Comparison of ENCODE assay signal across 15 cellular contexts in genomic region chr16:30764086-30764485, GRCh38. TPM values are rescaled to one million over a fixed set of nuclear protein-coding genes. Genes with fewer than 3 reads are reported as not detected.
DNase-seq lines count a peak whose midpoint lies in the region; ATAC-seq, FAIRE-seq and TF ChIP-seq lines count a peak whose summit lies in the region.
"Had no signal": no experiment of that assay in that cellular context is flagged by ENCODE, and none has a peak within 500 bp of the region (broad histone marks: within the 10 kb centered on the region; RNA-seq: fewer than 3 reads in every experiment).

No MANE protein-coding gene starts in this region.

- no peak overlapping the region for H3K27ac Mint-ChIP-seq in activated CD4-positive, alpha-beta T cell treated with anti-CD3 and anti-CD28 coated beads, Interleukin-2, amount 10 ng/mL, durations not matched to agents 7 days and 5 days

- no peak overlapping the region for H3K4me3 ChIP-seq in Karpas-422 (ENCODE audit: low read length)
- no peak overlapping the region for H3K4me3 ChIP-seq in K562
- H3K4me3 ChIP-seq in neural cell (ENCODE audit: low read length), result peak overlapping the region; percentile 91
- H3K4me3 ChIP-seq: SJCRH30 had no signal

- H3K79me2 ChIP-seq in Karpas-422 (ENCODE audit: low read length) (peaks cover 24% of the 10 kb centered on the region), K562 (ENCODE audit: control insufficient read depth, insufficient read depth, low read length) (peaks cover 42% of the 10 kb centered on the region), neural cell (replicated peaks; ENCODE audit: insufficient read depth, low read length) (peaks cover 26% of the 10 kb centered on the region)

- H2AFZ ChIP-seq in Karpas-422 (ENCODE audit: low read length) (no peak overlapping the region), K562 (ENCODE audit: low read depth, low read length) (no peak overlapping the region), neural cell (ENCODE audit: low read depth, low read length) (no peak overlapping the region)

- no peaks in the 10 kb centered on the region for H3K9me3 Mint-ChIP-seq in activated CD4-positive, alpha-beta T cell treated with anti-CD3 and anti-CD28 coated beads, Interleukin-2, amount 10 ng/mL, durations not matched to agents 7 days and 5 days

- H3K27me3 Mint-ChIP-seq in activated CD4-positive, alpha-beta T cell treated with anti-CD3 and anti-CD28 coated beads, Interleukin-2, amount 10 ng/mL, durations not matched to agents 7 days and 5 days, result no peaks in the 10 kb centered on the region

- CTCF ChIA-PET in activated CD4-positive, alpha-beta T cell treated with anti-CD3 and anti-CD28 coated beads, Interleukin-2, amount 10 ng/mL, durations not matched to agents 7 days and 5 days (lab: Charles Lee), result interaction anchor here (1.3 kb wide), 1 partner anchor 39 kb away, joined by 3 read pairs; no protein-coding TSS in a partner anchor
- CTCF ChIA-PET in K562 (lab: Yijun Ruan, JAX; ENCODE audit: low intra/inter-chr PET ratio), result no interaction called here

- no peaks in the 10 kb centered on the region for H3K9me3 ChIP-seq in Karpas-422 (ENCODE audit: low read length)
- H3K9me3 ChIP-seq in K562 (replicated peaks; ENCODE audit: control insufficient read depth, insufficient read depth, low read depth, low read length), result no peaks in the 10 kb centered on the region
- H3K9me3 ChIP-seq in neural cell (ENCODE audit: low read length), result no peaks in the 10 kb centered on the region
- H3K9me3 ChIP-seq: SJCRH30 had no signal

- no peaks in the 10 kb centered on the region for H3K9me1 ChIP-seq in K562 (ENCODE audit: control insufficient read depth, insufficient read depth, low read length)

- TF ChIP-seq CTCF in K562 (IDR thresholded peaks at IDR 0.05 in 2 of 3, conservative IDR thresholded peaks at IDR 0.05 in 1 of 3; ENCODE audit: insufficient read depth in 2 of 3, low read depth in 1 of 3, low read length in 3 of 3) (no peak), neural cell (IDR thresholded peaks at IDR 0.05; ENCODE audit: poor library complexity, severe bottlenecking) (no peak)

- TF ChIP-seq RAD21 in K562 (CRISPR knock-in tag; conservative IDR thresholded peaks at IDR 0.05 in 1 of 2, IDR thresholded peaks at IDR 0.05 in 1 of 2), result no peak
- no peak for TF ChIP-seq RAD21 in neural cell (conservative IDR thresholded peaks at IDR 0.05)

- TF ChIP-seq POLR2A in K562 (conservative IDR thresholded peaks at IDR 0.05), result no peak

- peaks cover 23% of the 10 kb centered on the region; the same call in 1 of the 2 replicates for H3K36me3 ChIP-seq in Karpas-422 (ENCODE audit: insufficient read depth, low read length)
- H3K36me3 ChIP-seq in K562 (ENCODE audit: control insufficient read depth, insufficient read depth, low read length), result peaks cover 78% of the 10 kb centered on the region
- H3K36me3 ChIP-seq in neural cell (ENCODE audit: insufficient read depth, low read length), result no peaks in the 10 kb centered on the region

- no peaks in the 10 kb centered on the region for H3K9me2 ChIP-seq in Karpas-422 (replicated peaks; ENCODE audit: insufficient read depth, low read length)
- H3K9me2 ChIP-seq in neural cell (ENCODE audit: insufficient read depth, low read length), result no peaks in the 10 kb centered on the region

- H3K27me3 ChIP-seq in Karpas-422 (ENCODE audit: low read length) (no peaks in the 10 kb centered on the region), K562 (ENCODE audit: control insufficient read depth in 2 of 2, insufficient read depth in 2 of 2, low read length in 2 of 2) (no peaks in the 10 kb centered on the region), neural cell (ENCODE audit: insufficient read depth, low read depth, low read length) (no peaks in the 10 kb centered on the region)
- H3K27me3 ChIP-seq: SJCRH30 had no signal

- in situ Hi-C loops in K562 (cut with MboI), result no loop called here

- POLR2A ChIA-PET in activated CD4-positive, alpha-beta T cell treated with anti-CD3 and anti-CD28 coated beads, Interleukin-2, amount 10 ng/mL, durations not matched to agents 7 days and 5 days (lab: Charles Lee), result no interaction called here
- POLR2A ChIA-PET in K562 (lab: Yijun Ruan, JAX), result interaction anchor here (0.5 to 2.2 kb wide), 4 partner anchors 10 to 16 kb away, joined by 3 to 13 read pairs (median 6); partner anchors contain the start of gene PHKG2

- no peaks in the 10 kb centered on the region for H3F3A ChIP-seq in neural cell (ENCODE audit: insufficient read depth, low read length, poor library complexity, severe bottlenecking)

- peak overlapping the region; percentile 45 for H3K4me3 Mint-ChIP-seq in activated CD4-positive, alpha-beta T cell treated with anti-CD3 and anti-CD28 coated beads, Interleukin-2, amount 10 ng/mL, durations not matched to agents 7 days and 5 days

- H3K4me2 ChIP-seq in Karpas-422 (ENCODE audit: low read depth, low read length, poor library complexity, severe bottlenecking) (no peak overlapping the region), K562 (ENCODE audit: insufficient read depth, low read length) (0 out of 2 replicates have a peak overlapping the region, but pooled peaks have one; percentile 94), neural cell (ENCODE audit: low read length) (peak overlapping the region; percentile 36)

- H3K27ac ChIP-seq in Karpas-422 (ENCODE audit: low read length) (no peak overlapping the region), K562 (ENCODE audit: extremely low read depth, low read depth, low read length) (no peak overlapping the region; the same call in 2 of the 3 replicates), neural cell (ENCODE audit: low read length) (no peak overlapping the region)
- H3K27ac ChIP-seq: SJCRH30, skin epidermis, WERI-Rb-1 had no signal

- ATAC-seq in K562 (no peak), HG03095 (IDR thresholded peaks at IDR 0.05; ENCODE audit: unreplicated experiment) (no peak)

- no TSS peak for BruUV-seq in K562 (replicated peaks; lab: Mats Ljungman, UMichigan)

- intact Hi-C loops in K562 (cut with micrococcal nuclease), result loop anchor here (5.0 kb wide), 1 partner anchor 48 kb away; no protein-coding TSS in a partner anchor

- 88% methylated on average over 11 of the region's 11 CpGs for WGBS in K562 (ENCODE audit: insufficient coverage, low coverage, missing lambda C conversion rate)

- TF ChIP-seq EP300 in K562 (IDR thresholded peaks at IDR 0.05; ENCODE audit: low read length) (no peak), neural cell (conservative IDR thresholded peaks at IDR 0.05; ENCODE audit: poor library complexity, severe bottlenecking) (no peak)

- H3K4me1 ChIP-seq in Karpas-422 (ENCODE audit: low read length) (peaks cover 33% of the 10 kb centered on the region), K562 (replicated peaks in 1 of 2; ENCODE audit: control insufficient read depth in 2 of 2, insufficient read depth in 2 of 2, low read length in 2 of 2) (peaks cover 19 to 49% of the 10 kb centered on the region in 2 experiments; a peak in 4 of 5 replicates)

- no peak for DNase-seq in activated CD4-positive, alpha-beta T cell treated with anti-CD3 and anti-CD28 coated beads, Interleukin-2, amount 10 ng/mL, durations not matched to agents 7 days and 5 days
- DNase-seq in activated CD4-positive, alpha-beta T cell treated with anti-CD3 and anti-CD28 coated beads for 48 hours, result no peak
- DNase-seq in Karpas-422 (no peak), K562 (ENCODE audit: extremely low read depth in 1 of 4, low spot score in 3 of 4) (no peak), NCI-H526 treated with DMSO at 0.1 percent for 48 hours (lab: John Stamatoyannopoulos, UW) (no peak), SW480 (ENCODE audit: low spot score) (no peak)
- DNase-seq: ACHN, Calu3, NCI-H1048, occipital lobe, SJCRH30, WERI-Rb-1 had no signal

- H3K4me1 Mint-ChIP-seq in activated CD4-positive, alpha-beta T cell treated with anti-CD3 and anti-CD28 coated beads, Interleukin-2, amount 10 ng/mL, durations not matched to agents 7 days and 5 days, result peaks cover 32% of the 10 kb centered on the region

- H3K9ac ChIP-seq in Karpas-422 (ENCODE audit: low read length) (0 out of 2 replicates have a peak overlapping the region, but pooled peaks have one; percentile 1), K562 (ENCODE audit: insufficient read depth in 1 of 2, low read depth in 2 of 2, low read length in 2 of 2) (peak overlapping the region; percentile 66 to 96; a peak in 2 of 4 replicates), neural cell (ENCODE audit: low read length) (no peak overlapping the region)

- H4K20me1 ChIP-seq in Karpas-422 (ENCODE audit: insufficient read depth, low read depth, low read length) (no peaks in the 10 kb centered on the region), K562 (replicated peaks; ENCODE audit: control insufficient read depth, insufficient read depth, low read length) (no peaks in the 10 kb centered on the region), neural cell (ENCODE audit: insufficient read depth) (no peaks in the 10 kb centered on the region)

- H3K36me3 Mint-ChIP-seq in activated CD4-positive, alpha-beta T cell treated with anti-CD3 and anti-CD28 coated beads, Interleukin-2, amount 10 ng/mL, durations not matched to agents 7 days and 5 days (ENCODE audit: low read depth), result peaks cover 40% of the 10 kb centered on the region

- no peak for FAIRE-seq in K562 (lab: Jason Lieb, UNC)

RNA-seq across cellular contexts. Expression of gene RNF40, which starts 2.0 kb away (rescaled TPM):
- total RNA-seq in activated CD4-positive, alpha-beta T cell treated with anti-CD3 and anti-CD28 coated beads, Interleukin-2, amount 10 ng/mL, durations not matched to agents 7 days and 5 days, result 100 to 1,000 TPM in 1 of 2 experiments, 10 to 100 TPM in 1; 81.9 to 101 TPM
- 57.9 and 66.4 TPM in 2 replicates for total RNA-seq in Karpas-422 (2014; rRNA removed; shearing (Covaris generic); ENCODE audit: low replicate concordance)
- total RNA-seq in K562 (2011; cell fraction: chromatin; rRNA removed; ENCODE audit: low replicate concordance), result 149 and 268 TPM in 2 replicates
- total RNA-seq in K562 (2011; cell fraction: nucleolus; rRNA removed), result 112 and 115 TPM in 2 replicates
- 105 and 116 TPM in 2 replicates for total RNA-seq in K562 (2011; cell fraction: nucleoplasm; rRNA removed)
- total RNA-seq in K562 (2014; rRNA removed) (81.9 and 95.6 TPM in 2 replicates), K562 (2014; rRNA removed; fragmentation: Illumina TruSeq; extraction: Trizol) (73.7 and 81.5 TPM in 2 replicates), K562 (2015; rRNA removed; fragmentation: Illumina TruSeq; extraction: Trizol) (76.4 and 82.9 TPM in 2 replicates), K562 (2021) (124 and 129 TPM in 2 replicates)
- polyA plus RNA-seq in K562 (2011; rRNA removed) (91.7 and 97.8 TPM in 2 replicates), K562 (2014; fragmentation: Illumina TruSeq; extraction: Trizol) (107 and 115 TPM in 2 replicates), K562 (2014; fragmentation: Nextera tagmentation; extraction: Ambion mirVana) (1 to 10 TPM; 6.2 to 9.1 TPM), K562 (2014; rRNA removed) (68.2 and 75.6 TPM in 2 replicates), neural cell (85.2 and 94.4 TPM in 2 replicates)
- polyA plus RNA-seq in K562 (2011; cell fraction: cytosol; rRNA removed), result 60.8 and 77.4 TPM in 2 replicates
- 137 and 170 TPM in 2 replicates for polyA plus RNA-seq in K562 (2011; cell fraction: nucleus; rRNA removed)
- polyA plus RNA-seq in K562 (2012), result 78.5 and 80.4 TPM in 2 replicates
- 89.9 and 91.7 TPM in 2 replicates for polyA minus RNA-seq in K562 (2011; rRNA and poly(A)+ RNA removed)
- 61.7 and 77.1 TPM in 2 replicates for polyA minus RNA-seq in K562 (2011; cell fraction: cytosol; rRNA and poly(A)+ RNA removed)
- 39.2 and 51.2 TPM in 2 replicates for polyA minus RNA-seq in K562 (2011; cell fraction: nucleus; rRNA and poly(A)+ RNA removed)
- polyA minus RNA-seq in neural cell, result 149 and 163 TPM in 2 replicates

RNA-seq across cellular contexts. Expression of gene CFAP119, which starts 2.2 kb away (rescaled TPM):
- 1 to 10 TPM; 2.2 to 3.0 TPM for total RNA-seq in activated CD4-positive, alpha-beta T cell treated with anti-CD3 and anti-CD28 coated beads, Interleukin-2, amount 10 ng/mL, durations not matched to agents 7 days and 5 days
- 8.9 and 15.0 TPM in 2 replicates for total RNA-seq in Karpas-422 (2014; rRNA removed; shearing (Covaris generic); ENCODE audit: low replicate concordance)
- total RNA-seq in K562 (2011; cell fraction: chromatin; rRNA removed; ENCODE audit: low replicate concordance), result 23.0 and 52.3 TPM in 2 replicates
- total RNA-seq in K562 (2011; cell fraction: nucleolus; rRNA removed), result 44.0 and 46.5 TPM in 2 replicates
- total RNA-seq in K562 (2011; cell fraction: nucleoplasm; rRNA removed), result 24.7 and 39.0 TPM in 2 replicates
- 16.1 and 18.5 TPM in 2 replicates for total RNA-seq in K562 (2014; rRNA removed)
- 4.2 and 6.1 TPM in 2 replicates for total RNA-seq in K562 (2014; rRNA removed; fragmentation: Illumina TruSeq; extraction: Trizol)
- 7.0 and 7.4 TPM in 2 replicates for total RNA-seq in K562 (2015; rRNA removed; fragmentation: Illumina TruSeq; extraction: Trizol)
- total RNA-seq in K562 (2021), result 18.4 and 20.0 TPM in 2 replicates
- 13.5 and 16.3 TPM in 2 replicates for polyA plus RNA-seq in K562 (2011; rRNA removed)
- polyA plus RNA-seq in K562 (2011; cell fraction: cytosol; rRNA removed), result 10.6 and 19.6 TPM in 2 replicates
- 107 and 225 TPM in 2 replicates for polyA plus RNA-seq in K562 (2011; cell fraction: nucleus; rRNA removed)
- polyA plus RNA-seq in K562 (2012), result 14.9 and 20.9 TPM in 2 replicates
- polyA plus RNA-seq in K562 (2014; fragmentation: Illumina TruSeq; extraction: Trizol), result 9.0 and 9.6 TPM in 2 replicates
- polyA plus RNA-seq in K562 (2014; fragmentation: Nextera tagmentation; extraction: Ambion mirVana), result 1 to 10 TPM; 5.5 to 6.2 TPM
- 33.7 and 38.2 TPM in 2 replicates for polyA plus RNA-seq in K562 (2014; rRNA removed)
- 1.2 and 2.5 TPM in 2 replicates for polyA minus RNA-seq in K562 (2011; rRNA and poly(A)+ RNA removed)
- 3.8 and 4.2 TPM in 2 replicates for polyA minus RNA-seq in K562 (2011; cell fraction: cytosol; rRNA and poly(A)+ RNA removed)
- 16.9 and 21.3 TPM in 2 replicates for polyA minus RNA-seq in K562 (2011; cell fraction: nucleus; rRNA and poly(A)+ RNA removed)
- 17.0 and 23.3 TPM in 2 replicates for polyA plus RNA-seq in neural cell
- polyA minus RNA-seq in neural cell, result 5.4 and 5.8 TPM in 2 replicates

RNA-seq across cellular contexts. Expression of gene PHKG2, which starts 15.9 kb away (rescaled TPM):
- total RNA-seq in activated CD4-positive, alpha-beta T cell treated with anti-CD3 and anti-CD28 coated beads, Interleukin-2, amount 10 ng/mL, durations not matched to agents 7 days and 5 days, result 10 to 100 TPM; 41.1 to 43.4 TPM
- total RNA-seq in Karpas-422 (2014; rRNA removed; shearing (Covaris generic); ENCODE audit: low replicate concordance), result 32.3 and 35.5 TPM in 2 replicates
- total RNA-seq in K562 (2011; cell fraction: chromatin; rRNA removed; ENCODE audit: low replicate concordance), result 128 and 290 TPM in 2 replicates
- 161 and 163 TPM in 2 replicates for total RNA-seq in K562 (2011; cell fraction: nucleolus; rRNA removed)
- total RNA-seq in K562 (2011; cell fraction: nucleoplasm; rRNA removed), result 157 and 194 TPM in 2 replicates
- 30.7 and 45.9 TPM in 2 replicates for total RNA-seq in K562 (2014; rRNA removed)
- total RNA-seq in K562 (2014; rRNA removed; fragmentation: Illumina TruSeq; extraction: Trizol), result 18.3 and 21.2 TPM in 2 replicates
- total RNA-seq in K562 (2015; rRNA removed; fragmentation: Illumina TruSeq; extraction: Trizol), result 23.9 and 25.2 TPM in 2 replicates
- total RNA-seq in K562 (2021), result 39.7 and 40.7 TPM in 2 replicates
- polyA plus RNA-seq in K562 (2011; rRNA removed), result 44.1 and 54.4 TPM in 2 replicates
- 44.6 and 56.8 TPM in 2 replicates for polyA plus RNA-seq in K562 (2011; cell fraction: cytosol; rRNA removed)
- polyA plus RNA-seq in K562 (2011; cell fraction: nucleus; rRNA removed), result 182 and 233 TPM in 2 replicates
- polyA plus RNA-seq in K562 (2012), result 30.6 and 41.6 TPM in 2 replicates
- 39.2 and 41.0 TPM in 2 replicates for polyA plus RNA-seq in K562 (2014; fragmentation: Illumina TruSeq; extraction: Trizol)
- 10 to 100 TPM in 1 of 2 experiments, 1 to 10 TPM in 1; 5.8 to 14.1 TPM for polyA plus RNA-seq in K562 (2014; fragmentation: Nextera tagmentation; extraction: Ambion mirVana)
- 50.4 and 54.2 TPM in 2 replicates for polyA plus RNA-seq in K562 (2014; rRNA removed)
- polyA minus RNA-seq in K562 (2011; rRNA and poly(A)+ RNA removed), result 19.6 and 26.2 TPM in 2 replicates
- 14.9 and 17.4 TPM in 2 replicates for polyA minus RNA-seq in K562 (2011; cell fraction: cytosol; rRNA and poly(A)+ RNA removed)
- 36.2 and 39.6 TPM in 2 replicates for polyA minus RNA-seq in K562 (2011; cell fraction: nucleus; rRNA and poly(A)+ RNA removed)
- 41.5 and 55.2 TPM in 2 replicates for polyA plus RNA-seq in neural cell
- 13.9 and 14.4 TPM in 2 replicates for polyA minus RNA-seq in neural cell

RNA-seq across cellular contexts. Expression of gene ZNF629, which starts 22.9 kb away (rescaled TPM):
- 1 to 10 TPM; 1.4 TPM for total RNA-seq in activated CD4-positive, alpha-beta T cell treated with anti-CD3 and anti-CD28 coated beads, Interleukin-2, amount 10 ng/mL, durations not matched to agents 7 days and 5 days
- 4.8 and 6.3 TPM in 2 replicates for total RNA-seq in Karpas-422 (2014; rRNA removed; shearing (Covaris generic); ENCODE audit: low replicate concordance)
- total RNA-seq in K562 (2011; cell fraction: chromatin; rRNA removed; ENCODE audit: low replicate concordance), result 6.8 and 16.5 TPM in 2 replicates
- 8.6 and 11.3 TPM in 2 replicates for total RNA-seq in K562 (2011; cell fraction: nucleolus; rRNA removed)
- 6.7 and 7.3 TPM in 2 replicates for total RNA-seq in K562 (2011; cell fraction: nucleoplasm; rRNA removed)
- total RNA-seq in K562 (2014; rRNA removed), result 13.8 and 14.9 TPM in 2 replicates
- total RNA-seq in K562 (2014; rRNA removed; fragmentation: Illumina TruSeq; extraction: Trizol), result 6.7 and 7.3 TPM in 2 replicates
- 9.2 and 10.0 TPM in 2 replicates for total RNA-seq in K562 (2015; rRNA removed; fragmentation: Illumina TruSeq; extraction: Trizol)
- 16.5 and 18.8 TPM in 2 replicates for total RNA-seq in K562 (2021)
- polyA plus RNA-seq in K562 (2011; rRNA removed), result 2.6 and 4.4 TPM in 2 replicates
- polyA plus RNA-seq in K562 (2011; cell fraction: cytosol; rRNA removed), result 4.0 and 5.6 TPM in 2 replicates
- 7.1 and 10.9 TPM in 2 replicates for polyA plus RNA-seq in K562 (2011; cell fraction: nucleus; rRNA removed)
- polyA plus RNA-seq in K562 (2012), result 12.0 and 13.0 TPM in 2 replicates
- 11.6 and 12.4 TPM in 2 replicates for polyA plus RNA-seq in K562 (2014; fragmentation: Illumina TruSeq; extraction: Trizol)
- under 1 TPM; 0.44 to 0.66 TPM for polyA plus RNA-seq in K562 (2014; fragmentation: Nextera tagmentation; extraction: Ambion mirVana)
- 6.1 and 7.4 TPM in 2 replicates for polyA plus RNA-seq in K562 (2014; rRNA removed)
- polyA minus RNA-seq in K562 (2011; rRNA and poly(A)+ RNA removed), result 4.2 and 5.3 TPM in 2 replicates
- 9.2 and 9.8 TPM in 2 replicates for polyA minus RNA-seq in K562 (2011; cell fraction: cytosol; rRNA and poly(A)+ RNA removed)
- polyA minus RNA-seq in K562 (2011; cell fraction: nucleus; rRNA and poly(A)+ RNA removed), result 8.3 and 11.2 TPM in 2 replicates
- 10.4 and 14.1 TPM in 2 replicates for polyA plus RNA-seq in neural cell
- polyA minus RNA-seq in neural cell, result 29.5 and 31.7 TPM in 2 replicates
